2 cellular contexts compared by ENCODE assay signal in genomic region chr7:150992051-150992640, GRCh38.
TF ChIP-seq lines count a peak whose summit lies in the region.

No MANE protein-coding gene starts in this region.

TF ChIP-seq in HCT116, 20 proteins besides CTCF, POLR2A, EP300 and RAD21:
- TF ChIP-seq SIN3A (IDR thresholded peaks at IDR 0.05; ENCODE audit: low read depth) (no peak), SRF (IDR thresholded peaks at IDR 0.05; ENCODE audit: low read depth) (no peak), FOSL1 (IDR thresholded peaks at IDR 0.05; ENCODE audit: low read depth) (no peak), YY1 (IDR thresholded peaks at IDR 0.05; ENCODE audit: extremely low read depth, insufficient replicate concordance, low read depth, low read length) (no peak), TCF7L2 (IDR thresholded peaks at IDR 0.05; ENCODE audit: borderline replicate concordance, extremely low read depth, insufficient read depth, insufficient read length) (no peak)

TF ChIP-seq in H1, 55 proteins besides CTCF, POLR2A, EP300 and RAD21:
- no peak for TF ChIP-seq SAP30 (IDR thresholded peaks at IDR 0.05; ENCODE audit: insufficient read depth, insufficient replicate concordance, low read length)
- TF ChIP-seq PHF8 (conservative IDR thresholded peaks at IDR 0.05; ENCODE audit: low read depth, low read length): no peak
- no peak for TF ChIP-seq JUND (IDR thresholded peaks at IDR 0.05; ENCODE audit: low read length)
- no peak for TF ChIP-seq GABPA (IDR thresholded peaks at IDR 0.05; ENCODE audit: borderline replicate concordance, insufficient read depth, low read length)
- no peak for TF ChIP-seq CHD2 (IDR thresholded peaks at IDR 0.05; ENCODE audit: low read length)
- TF ChIP-seq RBBP5 (IDR thresholded peaks at IDR 0.05; ENCODE audit: borderline replicate concordance, low read depth, low read length): no peak
- no peak for TF ChIP-seq ZNF274 (IDR thresholded peaks at IDR 0.05; ENCODE audit: borderline replicate concordance, extremely low read depth, low read length)
- TF ChIP-seq BRCA1 (IDR thresholded peaks at IDR 0.05; ENCODE audit: low read depth, low read length): no peak
- no peak for TF ChIP-seq RXRA (IDR thresholded peaks at IDR 0.05; ENCODE audit: insufficient read depth, low read depth, low read length)
- no peak for TF ChIP-seq NRF1 (IDR thresholded peaks at IDR 0.05; ENCODE audit: low read depth, low read length)
- TF ChIP-seq ATF3 (IDR thresholded peaks at IDR 0.05; ENCODE audit: insufficient read depth, low read depth, low read length): no peak
- TF ChIP-seq CBX5 (IDR thresholded peaks at IDR 0.05; ENCODE audit: low read depth, low read length): no peak
- TF ChIP-seq CBX8 (IDR thresholded peaks at IDR 0.05; ENCODE audit: borderline replicate concordance, low read depth, low read length): no peak
- no peak for TF ChIP-seq TAF1 (IDR thresholded peaks at IDR 0.05; ENCODE audit: low read depth, low read length)
- TF ChIP-seq RNF2 (IDR thresholded peaks at IDR 0.05; ENCODE audit: borderline replicate concordance, low read depth, low read length, missing control alignments, poor library complexity, severe bottlenecking): no peak
- TF ChIP-seq NANOG (IDR thresholded peaks at IDR 0.05; ENCODE audit: insufficient read depth, low read depth, low read length, poor library complexity, severe bottlenecking): no peak
- no peak for TF ChIP-seq SP4 (IDR thresholded peaks at IDR 0.05; ENCODE audit: low read length)
